ENCODE assay signal across 8 cellular contexts in genomic region chr7:131011976-131012375, GRCh38.
A peak's percentile ranks its signal among the peaks of the same experiment; 100 is the strongest.
DNase-seq lines count a peak whose midpoint lies in the region; ATAC-seq, FAIRE-seq and TF ChIP-seq lines count a peak whose summit lies in the region.

No MANE protein-coding gene starts in this region.

- no peaks in the 10 kb centered on the region for H3K9me3 Mint-ChIP-seq in CD8-positive, alpha-beta T cell
- H3K9me3 Mint-ChIP-seq in naive thymus-derived CD4-positive, alpha-beta T cell = no peaks in the 10 kb centered on the region

- CTCF ChIA-PET in CD8-positive, alpha-beta T cell (lab: Charles Lee) = interaction anchor here (0.6 to 2.1 kb wide), 7 partner anchors 18 to 118 kb away, joined by 3 to 11 read pairs (median 3); no protein-coding TSS in a partner anchor
- CTCF ChIA-PET in naive thymus-derived CD4-positive, alpha-beta T cell (lab: Charles Lee) = interaction anchor here (0.7 to 1.0 kb wide), 5 partner anchors 44 to 420 kb away, joined by 3 to 5 read pairs (median 3); no protein-coding TSS in a partner anchor

- ATAC-seq in CD8-positive, alpha-beta T cell = no peak
- peak; percentile 19 for ATAC-seq in naive thymus-derived CD4-positive, alpha-beta T cell

- peaks cover 90% of the 10 kb centered on the region for H3K79me2 ChIP-seq in OCI-LY1 (ENCODE audit: insufficient read depth, low read length)

- no peak overlapping the region for H2AFZ ChIP-seq in OCI-LY1 (ENCODE audit: low read length)

- H3K9me2 ChIP-seq in OCI-LY1 (ENCODE audit: low read depth, low read length) = no peaks in the 10 kb centered on the region

- H4K20me1 ChIP-seq in OCI-LY1 (ENCODE audit: insufficient read depth, low read length) = peaks cover 4% of the 10 kb centered on the region

- no peaks in the 10 kb centered on the region for H3K36me3 ChIP-seq in CD8-positive, alpha-beta T cell (ENCODE audit: insufficient read depth, low read length)
- peaks cover 18% of the 10 kb centered on the region; the same call in 1 of the 2 replicates for H3K36me3 ChIP-seq in OCI-LY1 (ENCODE audit: insufficient read depth, low read length)
- H3K36me3 ChIP-seq in naive thymus-derived CD4-positive, alpha-beta T cell (ENCODE audit: control insufficient read depth in 2 of 3, insufficient read depth in 3 of 3, low read length in 3 of 3) = no peaks in the 10 kb centered on the region

- H3K27ac ChIP-seq in CD8-positive, alpha-beta T cell (ENCODE audit: low read depth, low read length) = no peak overlapping the region
- peak overlapping the region; percentile 1 for H3K27ac ChIP-seq in OCI-LY1 (ENCODE audit: low read depth, low read length, poor library complexity, severe bottlenecking)
- peak overlapping the region; percentile 46 for H3K27ac ChIP-seq in naive thymus-derived CD4-positive, alpha-beta T cell (ENCODE audit: low read depth, low read length)

- no peaks in the 10 kb centered on the region for H3K9me3 ChIP-seq in CD8-positive, alpha-beta T cell (ENCODE audit: low read length)
- H3K9me3 ChIP-seq in OCI-LY1 (ENCODE audit: low read length) = no peaks in the 10 kb centered on the region
- H3K9me3 ChIP-seq in naive thymus-derived CD4-positive, alpha-beta T cell (ENCODE audit: control insufficient read depth in 2 of 3, low read length in 3 of 3) = no peaks in the 10 kb centered on the region

- H3K4me3 ChIP-seq in CD8-positive, alpha-beta T cell (ENCODE audit: low read depth, low read length) = no peak overlapping the region
- H3K4me3 ChIP-seq in OCI-LY1 (ENCODE audit: low read depth, low read length, poor library complexity, severe bottlenecking) (no peak overlapping the region), lower leg skin (ENCODE audit: low read depth, poor library complexity, severe bottlenecking) (no peak overlapping the region)
- H3K4me3 ChIP-seq in naive thymus-derived CD4-positive, alpha-beta T cell (ENCODE audit: low read length) = no peak overlapping the region

- H3K4me3 Mint-ChIP-seq in CD8-positive, alpha-beta T cell = peak overlapping the region; percentile 35
- H3K4me3 Mint-ChIP-seq in naive thymus-derived CD4-positive, alpha-beta T cell = peak overlapping the region; percentile 60 to 82 (median 76)

- H3K4me1 ChIP-seq in CD8-positive, alpha-beta T cell (ENCODE audit: insufficient read depth, low read length) = peaks cover 88% of the 10 kb centered on the region
- H3K4me1 ChIP-seq in OCI-LY1 (ENCODE audit: insufficient read depth, low read length, severe bottlenecking) = peaks cover 92% of the 10 kb centered on the region
- peaks cover 82 to 85% of the 10 kb centered on the region in 2 donors for H3K4me1 ChIP-seq in naive thymus-derived CD4-positive, alpha-beta T cell (ENCODE audit: control insufficient read depth in 2 of 2, insufficient read depth in 2 of 2, low read length in 2 of 2)

- FAIRE-seq in colon (lab: Jason Lieb, UNC) = peak; percentile 45

- 10 to 13% methylated on average over 4 of the region's 4 CpGs for WGBS in lower leg skin, 2 donors

- H3K36me3 Mint-ChIP-seq in CD8-positive, alpha-beta T cell = peaks cover 33% of the 10 kb centered on the region
- H3K36me3 Mint-ChIP-seq in naive thymus-derived CD4-positive, alpha-beta T cell = peaks cover 0 to 13% (median 4%) of the 10 kb centered on the region in 5 donors

- POLR2A ChIA-PET in CD8-positive, alpha-beta T cell (lab: Charles Lee) = interaction anchor here (0.7 to 1.0 kb wide), 3 partner anchors 12 to 94 kb away, joined by 3 read pairs; no protein-coding TSS in a partner anchor
- POLR2A ChIA-PET in naive thymus-derived CD4-positive, alpha-beta T cell (lab: Charles Lee) = no interaction called here

- H3F3A ChIP-seq in OCI-LY1 (ENCODE audit: insufficient read depth, low read length) = no peaks in the 10 kb centered on the region; the same call in 1 of the 2 replicates

- no peaks in the 10 kb centered on the region for H3K27me3 Mint-ChIP-seq in CD8-positive, alpha-beta T cell (ENCODE audit: low read depth)
- no peaks in the 10 kb centered on the region for H3K27me3 Mint-ChIP-seq in naive thymus-derived CD4-positive, alpha-beta T cell

- no peak overlapping the region for H3K4me2 ChIP-seq in OCI-LY1 (ENCODE audit: low read length)

- no peaks in the 10 kb centered on the region for H3K27me3 ChIP-seq in CD8-positive, alpha-beta T cell (ENCODE audit: insufficient read depth, low read length)
- no peaks in the 10 kb centered on the region for H3K27me3 ChIP-seq in OCI-LY1 (ENCODE audit: insufficient read depth, low read length)
- H3K27me3 ChIP-seq in naive thymus-derived CD4-positive, alpha-beta T cell (ENCODE audit: control insufficient read depth in 2 of 2, insufficient read depth in 2 of 2, low read length in 2 of 2) = no peaks in the 10 kb centered on the region

- peaks cover 96% of the 10 kb centered on the region for H3K4me1 Mint-ChIP-seq in CD8-positive, alpha-beta T cell (ENCODE audit: low read depth)
- H3K4me1 Mint-ChIP-seq in naive thymus-derived CD4-positive, alpha-beta T cell = peaks cover 61 to 98% (median 95%) of the 10 kb centered on the region in 7 donors

- intact Hi-C loops in CD8-positive, alpha-beta T cell (cut with DNase I, micrococcal nuclease) = loop anchor here in 1 of 2 experiments (5.0 kb wide), 1 partner anchor 100 kb away; no protein-coding TSS in a partner anchor
- intact Hi-C loops in naive thymus-derived CD4-positive, alpha-beta T cell (cut with micrococcal nuclease) = loop anchor here in 1 of 2 donors (1.0 kb wide), 3 partner anchors 9 to 51 kb away; no protein-coding TSS in a partner anchor
- intact Hi-C loops in lower leg skin (cut with DNase I; ENCODE audit: low total_unique reads) = no loop called here

- peak in 1 of 7 experiments; percentile 25 for DNase-seq in CD8-positive, alpha-beta T cell
- DNase-seq in naive thymus-derived CD4-positive, alpha-beta T cell = peak in 6 of 9 donors; percentile 45 to 66 (median 59)
- DNase-seq in iPS-NIHi11 (ENCODE audit: low spot score) (no peak), NCI-H1930 (lab: John Stamatoyannopoulos, UW) (no peak), NCI-H2107 (lab: John Stamatoyannopoulos, UW) (no peak), lower leg skin (ENCODE audit: low spot score in 2 of 2) (no peak)

- H3K9ac ChIP-seq in OCI-LY1 (ENCODE audit: low read length) = no peak overlapping the region

- TF ChIP-seq CTCF in CD8-positive, alpha-beta T cell (IDR thresholded peaks at IDR 0.05) = no peak
- no peak for TF ChIP-seq CTCF in OCI-LY1 (IDR thresholded peaks at IDR 0.05; ENCODE audit: low read length)
- no peak for TF ChIP-seq CTCF in lower leg skin (IDR thresholded peaks at IDR 0.05)

- peak overlapping the region; percentile 71 for H3K27ac Mint-ChIP-seq in CD8-positive, alpha-beta T cell
- H3K27ac Mint-ChIP-seq in naive thymus-derived CD4-positive, alpha-beta T cell = peak overlapping the region; percentile 83 to 97 (median 87)

- no peak for TF ChIP-seq POLR2A in lower leg skin (IDR thresholded peaks at IDR 0.05)

Comparison
In these comparisons a context has a peak if more than half of its experiments do, and no peak if none do; other contexts are left out.
1. DNase-seq: peak in naive thymus-derived CD4-positive, alpha-beta T cell (6 of 9); none in iPS-NIHi11 (single experiment), NCI-H1930 (0 of 2), NCI-H2107 (single experiment) and lower leg skin (0 of 2).